Comparison of ENCODE assay signal across 8 cellular contexts in the genomic region with DNA sequence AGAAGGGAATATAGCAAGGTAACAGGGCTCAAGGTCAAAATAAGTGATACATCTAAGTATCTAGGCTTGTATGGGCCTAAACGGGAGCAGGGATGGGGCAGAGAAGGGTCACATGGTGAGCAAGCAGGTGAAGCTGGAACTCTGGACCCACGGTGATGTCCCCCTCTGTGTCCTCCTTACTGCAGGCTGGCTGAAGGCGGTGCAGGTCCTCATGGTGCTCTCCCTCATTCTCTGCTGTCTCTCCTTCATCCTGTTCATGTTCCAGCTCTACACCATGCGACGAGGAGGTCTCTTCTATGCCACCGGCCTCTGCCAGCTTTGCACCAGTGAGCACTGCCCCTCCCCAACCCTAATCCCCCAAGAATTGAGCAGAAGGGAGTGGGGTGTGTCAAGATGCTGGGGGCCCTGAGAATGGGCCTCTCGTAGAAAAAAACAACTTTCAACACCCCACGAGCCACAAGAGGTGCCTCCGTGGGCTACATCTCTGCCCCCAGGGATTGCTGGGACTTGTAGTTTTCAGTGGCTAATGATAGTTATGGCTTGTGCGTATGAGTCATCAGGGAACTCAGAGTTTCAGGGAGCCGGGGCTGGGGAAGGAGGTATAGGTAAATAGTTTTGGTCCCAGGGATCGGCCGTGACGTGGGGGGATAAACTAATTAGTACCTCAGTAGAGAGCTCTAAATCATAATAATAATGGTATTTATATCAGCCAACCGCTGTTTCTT. TPM values are rescaled to one million over a fixed set of nuclear protein-coding genes. Genes with fewer than 3 reads are reported as not detected.
A peak's percentile ranks its signal among the peaks of the same experiment; 100 is the strongest.
DNase-seq lines count a peak whose midpoint lies in the region; TF ChIP-seq lines count a peak whose summit lies in the region.

No MANE protein-coding gene starts in this region.

- CTCF ChIA-PET in activated CD4-positive, alpha-beta T cell treated with anti-CD3 and anti-CD28 coated beads, Interleukin-2, amount 10 ng/mL, durations not matched to agents 7 days and 5 days (lab: Charles Lee) = interaction anchor here (0.6 to 1.5 kb wide), 4 partner anchors 15 to 142 kb away, joined by 3 to 6 read pairs (median 3); a partner anchor contains a TSS

- H3K9me3 Mint-ChIP-seq in activated CD4-positive, alpha-beta T cell treated with anti-CD3 and anti-CD28 coated beads, Interleukin-2, amount 10 ng/mL, durations not matched to agents 7 days and 5 days = no peaks in the 10 kb centered on the region

- H3K27ac Mint-ChIP-seq in activated CD4-positive, alpha-beta T cell treated with anti-CD3 and anti-CD28 coated beads, Interleukin-2, amount 10 ng/mL, durations not matched to agents 7 days and 5 days = peak overlapping the region; percentile 90

- H3K4me3 ChIP-seq in AG10803 (ENCODE audit: low read length) (no peak overlapping the region), epithelial cell of esophagus (ENCODE audit: low read length) (no peak overlapping the region)

- H3K27me3 Mint-ChIP-seq in activated CD4-positive, alpha-beta T cell treated with anti-CD3 and anti-CD28 coated beads, Interleukin-2, amount 10 ng/mL, durations not matched to agents 7 days and 5 days = no peaks in the 10 kb centered on the region

- TF ChIP-seq CTCF in AG10803 (conservative IDR thresholded peaks at IDR 0.05; ENCODE audit: low read length) = no peak
- TF ChIP-seq CTCF in epithelial cell of esophagus (IDR thresholded peaks at IDR 0.05; ENCODE audit: insufficient read depth, low read depth, low read length, missing control alignments) = no peak

- POLR2A ChIA-PET in activated CD4-positive, alpha-beta T cell treated with anti-CD3 and anti-CD28 coated beads, Interleukin-2, amount 10 ng/mL, durations not matched to agents 7 days and 5 days (lab: Charles Lee) = interaction anchor here (1.2 kb wide), 1 partner anchor 74 kb away, joined by 4 read pairs; no protein-coding TSS in a partner anchor

- peak; percentile 38 for DNase-seq in AG10803 (ENCODE audit: low read depth)
- DNase-seq in HUDEP-2 (lab: John Stamatoyannopoulos, UW; ENCODE audit: unreplicated experiment in 76 of 76) = peak in 44 of 76 experiments; percentile 13 to 72 (median 39)
- peak; percentile 53 for DNase-seq in activated CD4-positive, alpha-beta T cell treated with anti-CD3 and anti-CD28 coated beads, Interleukin-2, amount 10 ng/mL, durations not matched to agents 7 days and 5 days
- peak; percentile 73 for DNase-seq in epithelial cell of esophagus (ENCODE audit: low read depth)
- DNase-seq in renal cortical epithelial cell (ENCODE audit: low read depth) = peak; percentile 70
- DNase-seq in DMS153 treated with DMSO at 0.1 percent for 48 hours (lab: John Stamatoyannopoulos, UW; ENCODE audit: unreplicated experiment) = no peak
- no peak for DNase-seq in GM19240 (ENCODE audit: insufficient read length, low spot score)
- DNase-seq in NCI-H1048 (lab: John Stamatoyannopoulos, UW) = no peak

- H3K36me3 Mint-ChIP-seq in activated CD4-positive, alpha-beta T cell treated with anti-CD3 and anti-CD28 coated beads, Interleukin-2, amount 10 ng/mL, durations not matched to agents 7 days and 5 days (ENCODE audit: low read depth) = peaks cover 73% of the 10 kb centered on the region

- peak overlapping the region; percentile 81 for H3K4me3 Mint-ChIP-seq in activated CD4-positive, alpha-beta T cell treated with anti-CD3 and anti-CD28 coated beads, Interleukin-2, amount 10 ng/mL, durations not matched to agents 7 days and 5 days

- H3K4me1 Mint-ChIP-seq in activated CD4-positive, alpha-beta T cell treated with anti-CD3 and anti-CD28 coated beads, Interleukin-2, amount 10 ng/mL, durations not matched to agents 7 days and 5 days = peaks cover 69% of the 10 kb centered on the region

RNA-seq across cellular contexts. Expression of a gene that starts 4.0 kb away (rescaled TPM):
- 100 to 1,000 TPM; 444 to 544 TPM for total RNA-seq in activated CD4-positive, alpha-beta T cell treated with anti-CD3 and anti-CD28 coated beads, Interleukin-2, amount 10 ng/mL, durations not matched to agents 7 days and 5 days
- total RNA-seq in renal cortical epithelial cell = 30.3 and 48.8 TPM in 2 replicates

RNA-seq across cellular contexts. Expression of a gene that starts 34.4 kb away (rescaled TPM):
- 10 to 100 TPM; 19.0 to 21.7 TPM for total RNA-seq in activated CD4-positive, alpha-beta T cell treated with anti-CD3 and anti-CD28 coated beads, Interleukin-2, amount 10 ng/mL, durations not matched to agents 7 days and 5 days
- 1.9 and 4.9 TPM in 2 replicates for total RNA-seq in renal cortical epithelial cell

RNA-seq across cellular contexts. Expression of a gene that starts 34.8 kb away (rescaled TPM):
- total RNA-seq in activated CD4-positive, alpha-beta T cell treated with anti-CD3 and anti-CD28 coated beads, Interleukin-2, amount 10 ng/mL, durations not matched to agents 7 days and 5 days = not detected
- total RNA-seq in renal cortical epithelial cell = not detected in 2 replicates

RNA-seq across cellular contexts. Expression of a gene that starts 59.4 kb away (rescaled TPM):
- total RNA-seq in activated CD4-positive, alpha-beta T cell treated with anti-CD3 and anti-CD28 coated beads, Interleukin-2, amount 10 ng/mL, durations not matched to agents 7 days and 5 days = not detected
- 2.6 and 3.1 TPM in 2 replicates for total RNA-seq in renal cortical epithelial cell

Comparison
In these comparisons a context has a peak if more than half of its experiments do, and no peak if none do; other contexts are left out.
1. DNase-seq: peak in AG10803 (single experiment), HUDEP-2 (44 of 76), activated CD4-positive, alpha-beta T cell treated with anti-CD3 and anti-CD28 coated beads, Interleukin-2, amount 10 ng/mL, durations not matched to agents 7 days and 5 days (single experiment), epithelial cell of esophagus (single experiment) and renal cortical epithelial cell (single experiment); none in DMS153 treated with DMSO at 0.1 percent for 48 hours (single experiment), GM19240 (single experiment) and NCI-H1048 (single experiment).